Comparison of ENCODE assay signal across 8 cellular contexts in genomic region chr15:75450307-75451201, GRCh38. TPM values are rescaled to one million over a fixed set of nuclear protein-coding genes. Genes with fewer than 3 reads are reported as not detected.
DNase-seq lines count a peak whose midpoint lies in the region; ATAC-seq and TF ChIP-seq lines count a peak whose summit lies in the region.

No MANE protein-coding gene starts in this region.

- no peak overlapping the region for H2BK15ac ChIP-seq in IMR-90 (ENCODE audit: low read depth, low read length)

- H3K4me3 Mint-ChIP-seq in endothelial cell (ENCODE audit: unreplicated experiment): peak overlapping the region; percentile 96

- H3K4me1 ChIP-seq in IMR-90 (ENCODE audit: control insufficient read depth, insufficient read depth, low read length) (peaks cover 5% of the 10 kb centered on the region), OCI-LY1 (ENCODE audit: insufficient read depth, low read length, severe bottlenecking) (peaks cover 49% of the 10 kb centered on the region)

- dilution Hi-C loops in IMR-90 (cut with HindIII; ENCODE audit: low sequenced_read_pairs, unreplicated experiment): no loop called here

- H3K9me3 ChIP-seq in IMR-90 (ENCODE audit: control insufficient read depth, insufficient read depth, low read length) (no peaks in the 10 kb centered on the region), OCI-LY1 (ENCODE audit: low read length) (no peaks in the 10 kb centered on the region)

- WGBS in IMR-90 (ENCODE audit: extremely low coverage in 2 of 2, insufficient read length in 1 of 2), 2 experiments: no CpG with 5 or more reads among the region's 62 CpGs

- H4K20me1 ChIP-seq in IMR-90 (ENCODE audit: insufficient read depth, low read length): peaks cover 58% of the 10 kb centered on the region
- H4K20me1 ChIP-seq in OCI-LY1 (ENCODE audit: insufficient read depth, low read length): peaks cover 3% of the 10 kb centered on the region; the same call in 1 of the 2 replicates

- peak overlapping the region; percentile 70 for H3K14ac ChIP-seq in IMR-90 (replicated peaks; ENCODE audit: low read depth, low read length)

- peaks cover 5% of the 10 kb centered on the region for H3K36me3 Mint-ChIP-seq in endothelial cell (ENCODE audit: low read depth, unreplicated experiment)

- H4K8ac ChIP-seq in IMR-90 (ENCODE audit: low read depth in 2 of 2, low read length in 2 of 2): peak overlapping the region in 1 of 2 experiments; percentile 10; a peak in 1 of 4 replicates

- H3K9me1 ChIP-seq in IMR-90 (ENCODE audit: insufficient read depth, low read length): peaks cover 9% of the 10 kb centered on the region; the same call in 1 of the 2 replicates

- H2AK5ac ChIP-seq in IMR-90 (ENCODE audit: low read depth, low read length): peak overlapping the region; percentile 90

- H2BK20ac ChIP-seq in IMR-90 (ENCODE audit: low read depth, low read length): no peak overlapping the region

- H3K23ac ChIP-seq in IMR-90 (ENCODE audit: low read depth, low read length): peak overlapping the region; percentile 61

- BruUV-seq in IMR-90 (replicated peaks; lab: Mats Ljungman, UMichigan): no TSS peak

- POLR2A ChIA-PET in IMR-90 (lab: Charles Lee; ENCODE audit: unreplicated experiment): interaction anchor here (1.1 kb wide), 1 partner anchor 23 kb away, joined by 34 read pairs; no protein-coding TSS in a partner anchor

- no peaks in the 10 kb centered on the region for H3K27me3 ChIP-seq in IMR-90 (ENCODE audit: control insufficient read depth, insufficient read depth, low read length)
- no peaks in the 10 kb centered on the region for H3K27me3 ChIP-seq in OCI-LY1 (ENCODE audit: insufficient read depth, low read length)

- CTCF ChIA-PET in IMR-90 (lab: Yijun Ruan, JAX): interaction anchor here (0.6 to 2.5 kb wide), 2 partner anchors 83 to 137 kb away, joined by 3 to 8 read pairs; no protein-coding TSS in a partner anchor

- H4K91ac ChIP-seq in IMR-90 (ENCODE audit: insufficient read depth, low read depth, low read length): peak overlapping the region; percentile 18; the same call in 1 of the 2 replicates

- peak overlapping the region; percentile 92 for H2AFZ ChIP-seq in IMR-90 (replicated peaks; ENCODE audit: low read length, poor library complexity)
- H2AFZ ChIP-seq in OCI-LY1 (ENCODE audit: low read length): no peak overlapping the region

- 0 out of 2 replicates have a peak overlapping the region, but pooled peaks have one; percentile 2 for H2BK120ac ChIP-seq in IMR-90 (ENCODE audit: low read depth, low read length)

- peak overlapping the region; percentile 88 for H3K27ac Mint-ChIP-seq in endothelial cell (ENCODE audit: unreplicated experiment)

- H3F3A ChIP-seq in OCI-LY1 (ENCODE audit: insufficient read depth, low read length): peaks cover 5% of the 10 kb centered on the region; the same call in 1 of the 2 replicates

- ATAC-seq in GM21381 (IDR thresholded peaks at IDR 0.05; ENCODE audit: unreplicated experiment) (peak; percentile 18), IMR-90 (ENCODE audit: low read depth) (peak; percentile 38)

- no peak for TF ChIP-seq RAD21 in IMR-90 (IDR thresholded peaks at IDR 0.05; ENCODE audit: low read length)

- peaks cover 11 to 50% of the 10 kb centered on the region in 2 experiments; a peak in 3 of 4 replicates for H3K79me1 ChIP-seq in IMR-90 (ENCODE audit: low read depth in 1 of 2, low read length in 2 of 2)

- H3K4me1 Mint-ChIP-seq in endothelial cell (ENCODE audit: unreplicated experiment): peaks cover 19% of the 10 kb centered on the region

- TF ChIP-seq CTCF in IMR-90 (conservative IDR thresholded peaks at IDR 0.05; ENCODE audit: low read depth, low read length): no peak
- no peak for TF ChIP-seq CTCF in OCI-LY1 (IDR thresholded peaks at IDR 0.05; ENCODE audit: low read length)
- TF ChIP-seq CTCF in endothelial cell (IDR thresholded peaks at IDR 0.05; ENCODE audit: unreplicated experiment): no peak

- H3K4ac ChIP-seq in IMR-90 (ENCODE audit: low read depth, low read length): peak overlapping the region; percentile 73

- no peaks in the 10 kb centered on the region for H3K9me2 ChIP-seq in OCI-LY1 (ENCODE audit: low read depth, low read length)

- H3K18ac ChIP-seq in IMR-90 (ENCODE audit: low read depth, low read length): no peak overlapping the region

- intact Hi-C loops in IMR-90 (cut with micrococcal nuclease): loop anchor here (1.0 to 10.0 kb wide), 3 partner anchors 82 to 426 kb away; partner anchors contain the start of genes MAN2C1 and PPCDC

- peaks cover 47% of the 10 kb centered on the region for H3K79me2 ChIP-seq in OCI-LY1 (ENCODE audit: insufficient read depth, low read length)

- H3K9ac ChIP-seq in IMR-90 (ENCODE audit: low read depth, low read length) (peak overlapping the region; percentile 58; the same call in 1 of the 2 replicates), OCI-LY1 (ENCODE audit: low read length) (peak overlapping the region; percentile 76)

- H3K4me2 ChIP-seq in IMR-90 (ENCODE audit: low read depth, low read length) (peak overlapping the region; percentile 99), OCI-LY1 (ENCODE audit: low read length) (peak overlapping the region; percentile 96)

- H3K56ac ChIP-seq in IMR-90 (ENCODE audit: extremely low read depth, insufficient read depth, low read length): no peak overlapping the region

- peak overlapping the region; percentile 34 for H3K27ac ChIP-seq in IMR-90 (ENCODE audit: insufficient read depth, low read length)
- H3K27ac ChIP-seq in OCI-LY1 (ENCODE audit: low read depth, low read length, poor library complexity, severe bottlenecking): peak overlapping the region; percentile 59

- peak overlapping the region; percentile 84 for H3K4me3 ChIP-seq in IMR-90 (ENCODE audit: insufficient read depth, low read depth, low read length)
- peak overlapping the region; percentile 83 for H3K4me3 ChIP-seq in OCI-LY1 (ENCODE audit: low read depth, low read length, poor library complexity, severe bottlenecking)

- H4K5ac ChIP-seq in IMR-90 (ENCODE audit: low read depth, low read length): no peak overlapping the region

- H3K36me3 ChIP-seq in IMR-90 (ENCODE audit: control insufficient read depth, insufficient read depth, low read length): 0 out of 2 replicates have a peak, but pooled peaks cover 2% of the 10 kb centered on the region
- H3K36me3 ChIP-seq in OCI-LY1 (ENCODE audit: insufficient read depth, low read length): peaks cover 15% of the 10 kb centered on the region; the same call in 1 of the 2 replicates

- H2AK9ac ChIP-seq in IMR-90 (replicated peaks; ENCODE audit: low read depth, low read length, poor library complexity): peak overlapping the region; percentile 85

- H3K27me3 Mint-ChIP-seq in endothelial cell (ENCODE audit: unreplicated experiment): peaks cover 14% of the 10 kb centered on the region

- no peaks in the 10 kb centered on the region for H3K9me3 Mint-ChIP-seq in endothelial cell (ENCODE audit: unreplicated experiment)

- DNase-seq in C1 segment of cervical spinal cord (lab: John Stamatoyannopoulos, UW) (peak; percentile 58 to 97 (median 84)), IMR-90 (peak; percentile 96), endothelial cell (ENCODE audit: low spot score) (peak; percentile 97), middle frontal gyrus (ENCODE audit: extremely low spot score, low spot score) (peak; percentile 85)
- peak; percentile 97 for DNase-seq in activated CD8-positive, alpha-beta memory T cell treated with anti-CD3 and anti-CD28 coated beads, Interleukin-2, amount 50 U/mL, for 48 hours
- peak; percentile 95 for DNase-seq in stimulated activated CD8-positive, alpha-beta memory T cell treated with anti-CD3 and anti-CD28 coated beads, Interleukin-15, amount 100 ng/mL, for 4 hours (ENCODE audit: low read depth in 2 of 2)

- in situ Hi-C loops in IMR-90 (cut with MboI; ENCODE audit: low sequenced_read_pairs): no loop called here

- TF ChIP-seq POLR2A in IMR-90 (IDR thresholded peaks at IDR 0.05; ENCODE audit: low read depth, low read length): 0 out of 2 replicates have a peak, but pooled peaks have one; percentile 13

- H2BK5ac ChIP-seq in IMR-90 (ENCODE audit: low read depth, low read length, poor library complexity, severe bottlenecking): peak overlapping the region; percentile 25

TF ChIP-seq in IMR-90, 13 proteins besides CTCF, POLR2A, EP300 and RAD21 (continues in another document):
- peak; percentile 85 for TF ChIP-seq MXI1 (IDR thresholded peaks at IDR 0.05; ENCODE audit: borderline replicate concordance, low read depth, low read length)
- no peak for TF ChIP-seq ELK1 (IDR thresholded peaks at IDR 0.05; ENCODE audit: borderline replicate concordance, low read depth, low read length)
- TF ChIP-seq NFE2L2 (IDR thresholded peaks at IDR 0.05; ENCODE audit: low read depth, low read length): no peak
- TF ChIP-seq FOS (IDR thresholded peaks at IDR 0.05; ENCODE audit: low read depth, low read length): no peak
- TF ChIP-seq MAFK (IDR thresholded peaks at IDR 0.05; ENCODE audit: low read depth, low read length): no peak
- 0 out of 2 replicates have a peak, but pooled peaks have one; percentile 74 for TF ChIP-seq CHD1 (IDR thresholded peaks at IDR 0.05; ENCODE audit: low read depth, low read length)
- no peak for TF ChIP-seq USF2 (IDR thresholded peaks at IDR 0.05; ENCODE audit: low read depth, low read length)
- no peak for TF ChIP-seq RFX5 (IDR thresholded peaks at IDR 0.05; ENCODE audit: low read depth, low read length)
- TF ChIP-seq RCOR1 (IDR thresholded peaks at IDR 0.05; ENCODE audit: insufficient replicate concordance, low read length): no peak
- no peak for TF ChIP-seq BHLHE40 (IDR thresholded peaks at IDR 0.05; ENCODE audit: low read depth, low read length)
- no peak for TF ChIP-seq SMC3 (IDR thresholded peaks at IDR 0.05; ENCODE audit: low read depth, low read length)

RNA-seq across cellular contexts. Expression of gene SIN3A, which starts 0.9 kb away (rescaled TPM):
- total RNA-seq in IMR-90 (2012; rRNA removed): 25.6 and 31.5 TPM in 2 replicates
- polyA plus RNA-seq in IMR-90 (2012; rRNA removed): 21.2 and 25.3 TPM in 2 replicates
- 7.2 and 17.1 TPM in 2 replicates for polyA plus RNA-seq in IMR-90 (2012; cell fraction: cytosol; rRNA removed)
- 18.9 and 20.8 TPM in 2 replicates for polyA plus RNA-seq in IMR-90 (2012; cell fraction: nucleus; rRNA removed; ENCODE audit: low replicate concordance)
- total RNA-seq in endothelial cell (ENCODE audit: unreplicated experiment): 67.3 TPM

Comparison
In these comparisons a context has a peak if more than half of its experiments do, and no peak if none do; other contexts are left out.
1. Peak in every context shown above with its lines: DNase-seq, ATAC-seq, H3K4me3 ChIP-seq and H3K27ac ChIP-seq.